16 cellular contexts compared by ENCODE assay signal in genomic region chr1:90347366-90347765, GRCh38.
"Had no signal": no experiment of that assay in that cellular context is flagged by ENCODE, and none has a peak within 500 bp of the region (broad histone marks: within the 10 kb centered on the region; RNA-seq: fewer than 3 reads in every experiment).

No MANE protein-coding gene starts in this region.

- H3K27ac ChIP-seq: brain microvascular endothelial cell, foreskin keratinocyte, neutrophil had no signal

- H3K27me3 ChIP-seq: brain microvascular endothelial cell, foreskin keratinocyte, neutrophil had no signal

- H3K4me1 Mint-ChIP-seq: activated CD8-positive, alpha-beta memory T cell treated with anti-CD3 and anti-CD28 coated beads, Interleukin-2, amount 10 ng/mL, durations not matched to agents 7 days and 5 days; naive thymus-derived CD4-positive, alpha-beta T cell; stimulated activated effector memory CD8-positive, alpha-beta T cell treated with anti-CD3 and anti-CD28 coated beads, Interleukin-12 subunit alpha, Interleukin-12 subunit beta, amount 100 ng/mL, for 72 hours had no signal

- ATAC-seq: activated CD8-positive, alpha-beta memory T cell treated with anti-CD3 and anti-CD28 coated beads, Interleukin-2, amount 10 ng/mL, durations not matched to agents 7 days and 5 days; foreskin keratinocyte; naive thymus-derived CD4-positive, alpha-beta T cell; right cardiac atrium; stimulated activated effector memory CD8-positive, alpha-beta T cell treated with anti-CD3 and anti-CD28 coated beads, Interleukin-12 subunit alpha, Interleukin-12 subunit beta, amount 100 ng/mL, for 72 hours had no signal

- H3K4me1 ChIP-seq: foreskin keratinocyte had no signal

- H3K4me3 Mint-ChIP-seq: activated CD8-positive, alpha-beta memory T cell treated with anti-CD3 and anti-CD28 coated beads, Interleukin-2, amount 10 ng/mL, durations not matched to agents 7 days and 5 days; activated naive CD8-positive, alpha-beta T cell; activated T-cell treated with anti-CD3 and anti-CD28 coated beads, Interleukin-2, amount 50 U/mL, for 24 hours; naive thymus-derived CD4-positive, alpha-beta T cell; stimulated activated effector memory CD8-positive, alpha-beta T cell treated with anti-CD3 and anti-CD28 coated beads, Interleukin-12 subunit alpha, Interleukin-12 subunit beta, amount 100 ng/mL, for 72 hours had no signal

- DNase-seq: activated CD4-positive, alpha-beta T cell treated with anti-CD3 and anti-CD28 coated beads, Interleukin-2, amount 50 U/mL, for 1 hour; activated CD8-positive, alpha-beta memory T cell treated with anti-CD3 and anti-CD28 coated beads, Interleukin-2, amount 10 ng/mL, durations not matched to agents 7 days and 5 days; activated effector memory CD4-positive, alpha-beta T cell treated with Interleukin-2 at 50 U/mL for 16 hours; activated T-cell treated with anti-CD3 and anti-CD28 coated beads, Interleukin-2, amount 50 U/mL, for 24 hours; brain microvascular endothelial cell; foreskin keratinocyte; head of caudate nucleus; naive thymus-derived CD4-positive, alpha-beta T cell; posterior cingulate gyrus; right cardiac atrium; trophoblast cell had no signal

- FAIRE-seq: endometrium, islet of Langerhans had no signal

- H3K36me3 ChIP-seq: brain microvascular endothelial cell, neutrophil had no signal

- H3K9me3 ChIP-seq: neutrophil had no signal

- H3K27me3 Mint-ChIP-seq: activated CD8-positive, alpha-beta memory T cell treated with anti-CD3 and anti-CD28 coated beads, Interleukin-2, amount 10 ng/mL, durations not matched to agents 7 days and 5 days; activated naive CD8-positive, alpha-beta T cell; activated T-cell treated with anti-CD3 and anti-CD28 coated beads, Interleukin-2, amount 50 U/mL, for 24 hours had no signal

- H3K36me3 Mint-ChIP-seq: activated CD8-positive, alpha-beta memory T cell treated with anti-CD3 and anti-CD28 coated beads, Interleukin-2, amount 10 ng/mL, durations not matched to agents 7 days and 5 days; activated naive CD8-positive, alpha-beta T cell; stimulated activated effector memory CD8-positive, alpha-beta T cell treated with anti-CD3 and anti-CD28 coated beads, Interleukin-12 subunit alpha, Interleukin-12 subunit beta, amount 100 ng/mL, for 72 hours had no signal

- H3K27ac Mint-ChIP-seq: activated CD8-positive, alpha-beta memory T cell treated with anti-CD3 and anti-CD28 coated beads, Interleukin-2, amount 10 ng/mL, durations not matched to agents 7 days and 5 days; activated naive CD8-positive, alpha-beta T cell; activated T-cell treated with anti-CD3 and anti-CD28 coated beads, Interleukin-2, amount 50 U/mL, for 24 hours; naive thymus-derived CD4-positive, alpha-beta T cell; stimulated activated effector memory CD8-positive, alpha-beta T cell treated with anti-CD3 and anti-CD28 coated beads, Interleukin-12 subunit alpha, Interleukin-12 subunit beta, amount 100 ng/mL, for 72 hours had no signal
